ENCODE assay signal across 29 cellular contexts in genomic region chr2:34001557-34001956, GRCh38.
"Had no signal": no experiment of that assay in that cellular context is flagged by ENCODE, and none has a peak within 500 bp of the region (broad histone marks: within the 10 kb centered on the region; RNA-seq: fewer than 3 reads in every experiment).

No MANE protein-coding gene starts in this region.

- DNase-seq: Kasumi-1, MG63, MV-4-11, NCI-H1092, NCI-H1105, NCI-H1417 treated with DMSO at 0.1 percent for 48 hours, NCI-H1436 treated with DMSO at 0.1 percent for 48 hours, NCI-H1694 treated with DMSO at 0.1 percent for 48 hours, NCI-H187 treated with DMSO at 0.1 percent for 48 hours, NCI-H2029, NCI-H2081, NCI-H226, NCI-H446 treated with DMSO at 0.1 percent for 48 hours, NCI-H510A, NCI-H524, NCI-H526, NCI-H69, NCI-H748 treated with DMSO at 0.1 percent for 48 hours, PC-9, SHP77, SIG-M5, SJCRH30, T-cell had no signal

- H3K4me2 ChIP-seq: PC-9 had no signal

- H3K36me3 Mint-ChIP-seq: T-cell had no signal

- H3K27me3 ChIP-seq: MG63, SJCRH30 had no signal

- H3K27me3 Mint-ChIP-seq: T-cell had no signal

- H3K4me3 ChIP-seq: MG63, PC-9, SJCRH30, SK-N-MC had no signal

- H3K4me3 Mint-ChIP-seq: T-cell had no signal

- H3K4me1 Mint-ChIP-seq: T-cell had no signal

- H3K36me3 ChIP-seq: MG63, SJCRH30 had no signal

- H3K27ac ChIP-seq: PC-9, RWPE1, SJCRH30, SK-N-MC had no signal

- H3K9me3 ChIP-seq: SJCRH30 had no signal

- H2AFZ ChIP-seq: PC-9 had no signal

- H3K4me1 ChIP-seq: SJCRH30 had no signal

- H3K27ac Mint-ChIP-seq: T-cell had no signal

- FAIRE-seq: RCC 7860 had no signal

- ATAC-seq: Panc1, Right ventricle myocardium inferior, SK-N-SH treated with all-trans-retinoic acid at 6 μM for 48 hours, T-cell had no signal
